Comparison of ENCODE assay signal across 33 cellular contexts in genomic region chr9:9862412-9862811, GRCh38.
"Had no signal": no experiment of that assay in that cellular context is flagged by ENCODE, and none has a peak within 500 bp of the region (broad histone marks: within the 10 kb centered on the region; RNA-seq: fewer than 3 reads in every experiment).

No MANE protein-coding gene starts in this region.

- H3K9me3 ChIP-seq: adrenal gland, body of pancreas, breast epithelium had no signal

- DNase-seq: activated B cell treated with CpG ODN at 0.5 μM for 24 hours; activated CD4-positive, alpha-beta memory T cell treated with anti-CD3 and anti-CD28 coated beads for 36 hours; activated CD4-positive, alpha-beta T cell treated with anti-CD3 and anti-CD28 coated beads for 4 hours; activated CD4-positive, alpha-beta T cell treated with anti-CD3 and anti-CD28 coated beads, Interleukin-2, amount 10 ng/mL, durations not matched to agents 24 days and 14 days; activated CD4-positive, alpha-beta T cell treated with anti-CD3 and anti-CD28 coated beads, Interleukin-2, amount 50 U/mL, for 1 hour; activated CD4-positive, alpha-beta T cell treated with anti-CD3 and anti-CD28 coated beads, Interleukin-2, amount 50 U/mL, for 4 hours; activated CD4-positive, CD25-positive, alpha-beta regulatory T cell treated with anti-CD3 and anti-CD28 coated beads, Interleukin-2, amount 50 U/mL, for 72 hours; activated CD8-positive, alpha-beta memory T cell treated with anti-CD3 and anti-CD28 coated beads, Interleukin-2, amount 50 U/mL, for 4 hours; activated CD8-positive, alpha-beta T cell treated with anti-CD3 and anti-CD28 coated beads for 36 hours; activated effector memory CD4-positive, alpha-beta T cell treated with anti-CD3 and anti-CD28 coated beads, Interleukin-2, amount 50 U/mL, for 16 hours; activated gamma-delta T cell treated with Interleukin-2 at 50 U/mL for 16 hours; activated naive CD4-positive, alpha-beta T cell; activated naive CD4-positive, alpha-beta T cell treated with anti-CD3 and anti-CD28 coated beads for 36 hours; activated naive CD4-positive, alpha-beta T cell treated with anti-CD3 and anti-CD28 coated beads, Interleukin-2, amount 50 U/mL, for 16 hours; activated naive CD8-positive, alpha-beta T cell treated with anti-CD3 and anti-CD28 coated beads for 36 hours; activated T-cell treated with anti-CD3 and anti-CD28 coated beads for 4 hours; activated T-cell treated with anti-CD3 and anti-CD28 coated beads, Interleukin-2, amount 50 U/mL, for 1 hour; activated T-cell treated with anti-CD3 and anti-CD28 coated beads, Interleukin-2, amount 50 U/mL, for 4 hours; activated T-cell treated with anti-CD3 and anti-CD28 coated beads, Interleukin-2, amount 50 U/mL, for 72 hours; adrenal gland; amniotic stem cell; aorta; body of pancreas; brain microvascular endothelial cell; central memory CD4-positive, alpha-beta T cell; T-helper 2 cell; T-helper 9 cell had no signal

- H3K4me1 ChIP-seq: adrenal gland, body of pancreas, breast epithelium had no signal

- H3K4me3 ChIP-seq: adrenal gland, body of pancreas, breast epithelium had no signal

- H3K36me3 ChIP-seq: adrenal gland, brain microvascular endothelial cell, breast epithelium had no signal

- ATAC-seq: activated CD8-positive, alpha-beta T cell treated with anti-CD3 and anti-CD28 coated beads for 36 hours; activated naive CD4-positive, alpha-beta T cell treated with anti-CD3 and anti-CD28 coated beads, Interleukin-2, amount 50 U/mL, for 72 hours; activated T-cell treated with anti-CD3 and anti-CD28 coated beads, Interleukin-2, amount 50 U/mL, for 4 hours; activated T-cell treated with anti-CD3 and anti-CD28 coated beads, Interleukin-2, amount 50 U/mL, for 72 hours; activated T-helper 17 cell treated with anti-CD3 and anti-CD28 coated beads, Interleukin-2, amount 50 U/mL, for 72 hours; body of pancreas had no signal

- H3K27ac ChIP-seq: adrenal gland, body of pancreas, brain microvascular endothelial cell, breast epithelium, VCaP had no signal

- H3K27me3 ChIP-seq: adrenal gland, body of pancreas, brain microvascular endothelial cell, breast epithelium had no signal

- FAIRE-seq: astrocyte, TTC549 had no signal
